In genomic region chr12:21456291-21456780, GRCh38 we compare ENCODE assay signal across 11 cellular contexts. TPM values are rescaled to one million over a fixed set of nuclear protein-coding genes. Genes with fewer than 3 reads are reported as not detected.
DNase-seq lines count a peak whose midpoint lies in the region; ATAC-seq and TF ChIP-seq lines count a peak whose summit lies in the region.
"Had no signal": no experiment of that assay in that cellular context is flagged by ENCODE, and none has a peak within 500 bp of the region (broad histone marks: within the 10 kb centered on the region; RNA-seq: fewer than 3 reads in every experiment).

No MANE protein-coding gene starts in this region.

- no peaks in the 10 kb centered on the region for H3K27me3 Mint-ChIP-seq in CD4-positive, alpha-beta memory T cell
- H3K27me3 Mint-ChIP-seq in activated T-helper 2 cell treated with anti-CD3 and anti-CD28 coated beads, Interferon-gamma antibody, Interleukin-2, Interleukin-4, amounts not matched to agents 10 μg/mL and 5 μg/mL and 100 μg/mL, durations not matched to agents 14 hours and 24 hours and 36 hours (ENCODE audit: low read depth), result no peaks in the 10 kb centered on the region
- H3K27me3 Mint-ChIP-seq in osteocyte (ENCODE audit: unreplicated experiment) (no peaks in the 10 kb centered on the region), HFFc6 (ENCODE audit: insufficient read depth) (no peaks in the 10 kb centered on the region; the same call in 1 of the 2 replicates)

- CTCF ChIA-PET in CD4-positive, alpha-beta memory T cell (lab: Charles Lee; ENCODE audit: partially characterized antibody), result no interaction called here

- no peaks in the 10 kb centered on the region for H3K9me3 ChIP-seq in CD4-positive, alpha-beta memory T cell (ENCODE audit: control insufficient read depth in 1 of 2, low read length in 2 of 2)
- H3K9me3 ChIP-seq: BE2C had no signal

- ATAC-seq in GM19023 (IDR thresholded peaks at IDR 0.05; ENCODE audit: unreplicated experiment) (no peak), GM19467 (IDR thresholded peaks at IDR 0.05; ENCODE audit: unreplicated experiment) (no peak)
- ATAC-seq: HepG2 had no signal

- no peaks in the 10 kb centered on the region for H3K27me3 ChIP-seq in CD4-positive, alpha-beta memory T cell (ENCODE audit: insufficient read depth, low read length)
- H3K27me3 ChIP-seq: BE2C, neural progenitor cell had no signal

- H3K9me3 Mint-ChIP-seq in CD4-positive, alpha-beta memory T cell, result no peaks in the 10 kb centered on the region
- no peaks in the 10 kb centered on the region for H3K9me3 Mint-ChIP-seq in activated T-helper 2 cell treated with anti-CD3 and anti-CD28 coated beads, Interferon-gamma antibody, Interleukin-2, Interleukin-4, amounts not matched to agents 10 μg/mL and 5 μg/mL and 100 μg/mL, durations not matched to agents 14 hours and 24 hours and 36 hours
- peaks cover 5% of the 10 kb centered on the region for H3K9me3 Mint-ChIP-seq in osteocyte (ENCODE audit: unreplicated experiment)
- no peaks in the 10 kb centered on the region for H3K9me3 Mint-ChIP-seq in HFFc6
- H3K9me3 Mint-ChIP-seq: neural progenitor cell had no signal

- H3K4me1 ChIP-seq in CD4-positive, alpha-beta memory T cell (ENCODE audit: insufficient read depth, low read length), result peaks cover 68% of the 10 kb centered on the region
- H3K4me1 ChIP-seq: neural progenitor cell had no signal

- DNase-seq in CD4-positive, alpha-beta memory T cell, result peak; percentile 54 to 70 (median 61)
- DNase-seq in SIG-M5 (lab: John Stamatoyannopoulos, UW) (peak; percentile 82), osteocyte (ENCODE audit: extremely low spot score, unreplicated experiment) (no peak), HFFc6 (no peak), DMS153 (lab: John Stamatoyannopoulos, UW) (no peak)
- peak; percentile 54 for DNase-seq in activated T-helper 2 cell treated with anti-CD3 and anti-CD28 coated beads, Interferon-gamma antibody, Interleukin-2, Interleukin-4, amounts not matched to agents 10 μg/mL and 5 μg/mL and 100 μg/mL, durations not matched to agents 14 hours and 24 hours and 36 hours (ENCODE audit: low spot score)
- DNase-seq: BE2C had no signal

- H3K36me3 ChIP-seq in CD4-positive, alpha-beta memory T cell (ENCODE audit: insufficient read depth, low read length), result peaks cover 2% of the 10 kb centered on the region
- H3K36me3 ChIP-seq: BE2C, neural progenitor cell had no signal

- H3K36me3 Mint-ChIP-seq in CD4-positive, alpha-beta memory T cell, result peaks cover 33 to 56% of the 10 kb centered on the region in 2 donors
- H3K36me3 Mint-ChIP-seq in activated T-helper 2 cell treated with anti-CD3 and anti-CD28 coated beads, Interferon-gamma antibody, Interleukin-2, Interleukin-4, amounts not matched to agents 10 μg/mL and 5 μg/mL and 100 μg/mL, durations not matched to agents 14 hours and 24 hours and 36 hours (ENCODE audit: low read depth), result peaks cover 72% of the 10 kb centered on the region
- H3K36me3 Mint-ChIP-seq in osteocyte (ENCODE audit: unreplicated experiment) (peaks cover 37% of the 10 kb centered on the region), HFFc6 (ENCODE audit: low read depth) (peaks cover 13% of the 10 kb centered on the region)

- H3K4me3 Mint-ChIP-seq in CD4-positive, alpha-beta memory T cell, result peak overlapping the region; percentile 26 to 82 (median 72)
- H3K4me3 Mint-ChIP-seq in activated T-helper 2 cell treated with anti-CD3 and anti-CD28 coated beads, Interferon-gamma antibody, Interleukin-2, Interleukin-4, amounts not matched to agents 10 μg/mL and 5 μg/mL and 100 μg/mL, durations not matched to agents 14 hours and 24 hours and 36 hours (ENCODE audit: low read depth), result peak overlapping the region; percentile 65
- H3K4me3 Mint-ChIP-seq in osteocyte (ENCODE audit: unreplicated experiment) (no peak overlapping the region), HFFc6 (no peak overlapping the region)
- H3K4me3 Mint-ChIP-seq: neural progenitor cell had no signal

- POLR2A ChIA-PET in CD4-positive, alpha-beta memory T cell (lab: Charles Lee; ENCODE audit: partially characterized antibody), result interaction anchor here (0.5 to 6.7 kb wide), 10 partner anchors 11 to 879 kb away, joined by 3 to 67 read pairs (median 4); partner anchors contain the start of genes GOLT1B, LDHB, PYROXD1 and RECQL

- H3K27ac ChIP-seq in CD4-positive, alpha-beta memory T cell (ENCODE audit: low read depth, low read length), result peak overlapping the region; percentile 36
- H3K27ac ChIP-seq: neural progenitor cell had no signal

- intact Hi-C loops in CD4-positive, alpha-beta memory T cell (cut with micrococcal nuclease), result loop anchor here (1.0 to 10.0 kb wide), 5 partner anchors 19 to 1168 kb away; partner anchors contain the start of genes ETNK1, GOLT1B, PYROXD1 and RECQL
- intact Hi-C loops in activated T-helper 2 cell treated with anti-CD3 and anti-CD28 coated beads, Interferon-gamma antibody, Interleukin-2, Interleukin-4, amounts not matched to agents 10 μg/mL and 5 μg/mL and 100 μg/mL, durations not matched to agents 14 hours and 24 hours and 36 hours (cut with micrococcal nuclease), result loop anchor here (1.0 to 10.0 kb wide), 7 partner anchors 18 to 1652 kb away; partner anchors contain the start of genes CMAS, GOLT1B, LDHB and RECQL

- H3K4me1 Mint-ChIP-seq in CD4-positive, alpha-beta memory T cell, result peaks cover 43 to 71% (median 55%) of the 10 kb centered on the region in 4 donors
- peaks cover 61% of the 10 kb centered on the region for H3K4me1 Mint-ChIP-seq in activated T-helper 2 cell treated with anti-CD3 and anti-CD28 coated beads, Interferon-gamma antibody, Interleukin-2, Interleukin-4, amounts not matched to agents 10 μg/mL and 5 μg/mL and 100 μg/mL, durations not matched to agents 14 hours and 24 hours and 36 hours (ENCODE audit: low read depth)
- H3K4me1 Mint-ChIP-seq in osteocyte (ENCODE audit: unreplicated experiment), result peaks cover 13% of the 10 kb centered on the region
- peaks cover 16% of the 10 kb centered on the region for H3K4me1 Mint-ChIP-seq in HFFc6 (ENCODE audit: low read depth)
- H3K4me1 Mint-ChIP-seq: neural progenitor cell had no signal

- TF ChIP-seq CTCF in osteocyte (IDR thresholded peaks at IDR 0.05) (no peak), HFFc6 (IDR thresholded peaks at IDR 0.05) (no peak)

- H3K4me3 ChIP-seq in CD4-positive, alpha-beta memory T cell (ENCODE audit: low read length in 2 of 2), result no peak overlapping the region
- H3K4me3 ChIP-seq: neural progenitor cell had no signal

- H3K27ac Mint-ChIP-seq in CD4-positive, alpha-beta memory T cell, result peak overlapping the region; percentile 88 to 93 (median 90)
- H3K27ac Mint-ChIP-seq in activated T-helper 2 cell treated with anti-CD3 and anti-CD28 coated beads, Interferon-gamma antibody, Interleukin-2, Interleukin-4, amounts not matched to agents 10 μg/mL and 5 μg/mL and 100 μg/mL, durations not matched to agents 14 hours and 24 hours and 36 hours, result peak overlapping the region; percentile 99
- H3K27ac Mint-ChIP-seq in osteocyte (ENCODE audit: unreplicated experiment) (peak overlapping the region; percentile 67), HFFc6 (no peak overlapping the region)
- H3K27ac Mint-ChIP-seq: neural progenitor cell had no signal

RNA-seq across cellular contexts. Expression of gene PYROXD1, which starts 18.9 kb away (rescaled TPM):
- 10 to 100 TPM; 35.7 to 41.0 TPM for total RNA-seq in CD4-positive, alpha-beta memory T cell
- 10 to 100 TPM; 26.8 to 41.0 TPM for polyA plus RNA-seq in CD4-positive, alpha-beta memory T cell
- 27.3 and 30.1 TPM in 2 replicates for total RNA-seq in activated T-helper 2 cell treated with anti-CD3 and anti-CD28 coated beads, Interferon-gamma antibody, Interleukin-2, Interleukin-4, amounts not matched to agents 10 μg/mL and 5 μg/mL and 100 μg/mL, durations not matched to agents 14 hours and 24 hours and 36 hours
- 15.3 and 16.9 TPM in 2 replicates for total RNA-seq in osteocyte
- 10 to 100 TPM; 10.1 to 13.3 (median 10.5) TPM for total RNA-seq in HFFc6 (2021; fragmentation: NEBNext Ultra II Directional; extraction: Animal tissue kit (Norgen Biotek cat#: 25700))

RNA-seq across cellular contexts. Expression of gene RECQL, which starts 45.1 kb away (rescaled TPM):
- 10 to 100 TPM; 64.0 to 67.8 TPM for total RNA-seq in CD4-positive, alpha-beta memory T cell
- 10 to 100 TPM; 90.0 to 91.7 TPM for polyA plus RNA-seq in CD4-positive, alpha-beta memory T cell
- 68.4 and 69.0 TPM in 2 replicates for total RNA-seq in activated T-helper 2 cell treated with anti-CD3 and anti-CD28 coated beads, Interferon-gamma antibody, Interleukin-2, Interleukin-4, amounts not matched to agents 10 μg/mL and 5 μg/mL and 100 μg/mL, durations not matched to agents 14 hours and 24 hours and 36 hours
- total RNA-seq in osteocyte, result 40.7 and 43.4 TPM in 2 replicates
- total RNA-seq in HFFc6 (2021; fragmentation: NEBNext Ultra II Directional; extraction: Animal tissue kit (Norgen Biotek cat#: 25700)), result 10 to 100 TPM; 34.9 to 43.6 (median 39.2) TPM

RNA-seq across cellular contexts. Expression of gene GOLT1B, which starts 45.3 kb away (rescaled TPM):
- 10 to 100 TPM; 33.0 to 39.1 TPM for total RNA-seq in CD4-positive, alpha-beta memory T cell
- polyA plus RNA-seq in CD4-positive, alpha-beta memory T cell, result 10 to 100 TPM; 33.5 to 37.1 TPM
- 42.2 and 46.1 TPM in 2 replicates for total RNA-seq in activated T-helper 2 cell treated with anti-CD3 and anti-CD28 coated beads, Interferon-gamma antibody, Interleukin-2, Interleukin-4, amounts not matched to agents 10 μg/mL and 5 μg/mL and 100 μg/mL, durations not matched to agents 14 hours and 24 hours and 36 hours
- 56.9 and 65.4 TPM in 2 replicates for total RNA-seq in osteocyte
- total RNA-seq in HFFc6 (2021; fragmentation: NEBNext Ultra II Directional; extraction: Animal tissue kit (Norgen Biotek cat#: 25700)), result 100 to 1,000 TPM in 1 of 6 experiments, 10 to 100 TPM in 5; 78.8 to 115 (median 98.1) TPM

Comparison
In these comparisons a context has a peak if more than half of its experiments do, and no peak if none do; other contexts are left out.
1. DNase-seq: peak in CD4-positive, alpha-beta memory T cell (5 of 5), SIG-M5 (single experiment) and activated T-helper 2 cell treated with anti-CD3 and anti-CD28 coated beads, Interferon-gamma antibody, Interleukin-2, Interleukin-4, amounts not matched to agents 10 μg/mL and 5 μg/mL and 100 μg/mL, durations not matched to agents 14 hours and 24 hours and 36 hours (single experiment); none in osteocyte (single experiment), HFFc6 (single experiment) and DMS153 (single experiment).
2. H3K4me3 Mint-ChIP-seq: peak in CD4-positive, alpha-beta memory T cell (8 of 8) and activated T-helper 2 cell treated with anti-CD3 and anti-CD28 coated beads, Interferon-gamma antibody, Interleukin-2, Interleukin-4, amounts not matched to agents 10 μg/mL and 5 μg/mL and 100 μg/mL, durations not matched to agents 14 hours and 24 hours and 36 hours (single experiment); none in osteocyte (single experiment) and HFFc6 (single experiment).